1 cellular context compared by ENCODE assay signal in the genomic region with DNA sequence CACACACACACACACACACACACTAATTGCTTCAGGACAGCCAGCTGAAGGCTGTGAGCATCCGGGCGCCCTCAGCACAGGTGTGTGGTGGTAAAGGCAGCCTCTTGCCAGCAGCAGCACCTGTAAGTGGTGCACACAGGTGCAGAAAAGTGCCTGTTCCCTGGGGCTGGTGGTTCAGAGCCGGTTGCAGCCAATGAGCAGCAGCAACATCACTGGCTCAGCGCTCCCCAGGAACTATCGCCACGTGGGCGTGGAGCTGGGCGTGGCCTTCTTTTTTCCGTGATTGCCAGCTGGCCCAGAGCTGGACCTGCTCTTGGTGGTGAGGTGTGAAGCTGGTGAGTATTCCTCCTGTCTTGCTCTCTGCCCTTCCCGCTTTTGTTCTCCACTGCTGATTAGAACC.
TF ChIP-seq lines count a peak whose summit lies in the region.

A gene (plus strand): TSS at position 289 of the 400 bp plus-strand sequence.

TF ChIP-seq in SK-N-SH, 30 proteins besides CTCF, POLR2A, EP300 and RAD21 (continued from another document):
- TF ChIP-seq, protein P1, sequence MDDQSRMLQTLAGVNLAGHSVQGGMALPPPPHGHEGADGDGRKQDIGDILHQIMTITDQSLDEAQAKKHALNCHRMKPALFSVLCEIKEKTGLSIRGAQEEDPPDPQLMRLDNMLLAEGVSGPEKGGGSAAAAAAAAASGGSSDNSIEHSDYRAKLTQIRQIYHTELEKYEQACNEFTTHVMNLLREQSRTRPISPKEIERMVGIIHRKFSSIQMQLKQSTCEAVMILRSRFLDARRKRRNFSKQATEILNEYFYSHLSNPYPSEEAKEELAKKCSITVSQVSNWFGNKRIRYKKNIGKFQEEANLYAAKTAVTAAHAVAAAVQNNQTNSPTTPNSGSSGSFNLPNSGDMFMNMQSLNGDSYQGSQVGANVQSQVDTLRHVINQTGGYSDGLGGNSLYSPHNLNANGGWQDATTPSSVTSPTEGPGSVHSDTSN (IDR thresholded peaks at IDR 0.05) = no peak
- no peak for TF ChIP-seq TEAD4 (IDR thresholded peaks at IDR 0.05; ENCODE audit: borderline replicate concordance, insufficient read depth)
